In genomic region chr3:116837474-116837873, GRCh38 we compare ENCODE assay signal across 21 cellular contexts.
A peak's percentile ranks its signal among the peaks of the same experiment; 100 is the strongest.
DNase-seq lines count a peak whose midpoint lies in the region; ATAC-seq, FAIRE-seq and TF ChIP-seq lines count a peak whose summit lies in the region.
"Had no signal": no experiment of that assay in that cellular context is flagged by ENCODE, and none has a peak within 500 bp of the region (broad histone marks: within the 10 kb centered on the region; RNA-seq: fewer than 3 reads in every experiment).

No MANE protein-coding gene starts in this region.

- TF ChIP-seq CTCF in A549 (IDR thresholded peaks at IDR 0.05) (no peak), nephron (IDR thresholded peaks at IDR 0.05; ENCODE audit: unreplicated experiment in 3 of 3) (no peak)

- no peaks in the 10 kb centered on the region for H3K4me1 ChIP-seq in A549

- 5% methylated on average over 3 of the region's 3 CpGs for WGBS in A549 (ENCODE audit: missing lambda C conversion rate)

- CTCF ChIA-PET in A549 (lab: Yijun Ruan, JAX): no interaction called here

- H3K4me1 Mint-ChIP-seq in nephron (peaks cover 5% of the 10 kb centered on the region), T-helper 17 cell (no peaks in the 10 kb centered on the region)
- H3K4me1 Mint-ChIP-seq: CD4-positive, alpha-beta memory T cell had no signal

- no peak overlapping the region for H3K27ac ChIP-seq in A549
- H3K27ac ChIP-seq: GM23248 had no signal

- no peaks in the 10 kb centered on the region for H3K36me3 Mint-ChIP-seq in nephron (ENCODE audit: low read depth)
- no peaks in the 10 kb centered on the region for H3K36me3 Mint-ChIP-seq in T-helper 17 cell (ENCODE audit: low read depth)
- H3K36me3 Mint-ChIP-seq: CD4-positive, alpha-beta memory T cell had no signal

- no peaks in the 10 kb centered on the region for H3K27me3 Mint-ChIP-seq in nephron (ENCODE audit: low read depth)
- no peaks in the 10 kb centered on the region for H3K27me3 Mint-ChIP-seq in T-helper 17 cell
- H3K27me3 Mint-ChIP-seq: CD4-positive, alpha-beta memory T cell had no signal

- no peak overlapping the region for H3K4me3 Mint-ChIP-seq in nephron
- H3K4me3 Mint-ChIP-seq in T-helper 17 cell: no peak overlapping the region

- no peak for DNase-seq in A549 (ENCODE audit: low read depth in 1 of 2, low spot score in 1 of 2)
- peak; percentile 32 for DNase-seq in NCI-H2227 (lab: John Stamatoyannopoulos, UW; ENCODE audit: unreplicated experiment)
- DNase-seq in putamen (ENCODE audit: low spot score): peak; percentile 45
- DNase-seq in T-helper 17 cell: no peak
- no peak for DNase-seq in activated CD4-positive, alpha-beta T cell treated with anti-CD3 and anti-CD28 coated beads, Interleukin-2, amount 50 U/mL, for 4 hours
- DNase-seq: 8988T; C1 segment of cervical spinal cord; Calu3; CD4-positive, alpha-beta memory T cell; COR-L47; DMS53; DMS79 treated with DMSO at 0.1 percent for 48 hours; GF-D8; GM23248; H7; HCEC 1CT had no signal

- no peaks in the 10 kb centered on the region for H3K9me3 ChIP-seq in A549
- H3K9me3 ChIP-seq in T-helper 17 cell (ENCODE audit: control insufficient read depth, low read length, poor library complexity, severe bottlenecking): no peaks in the 10 kb centered on the region

- H3K27ac Mint-ChIP-seq in nephron (peak overlapping the region in 2 of 3 experiments; percentile 6 to 32), T-helper 17 cell (no peak overlapping the region)
- H3K27ac Mint-ChIP-seq: CD4-positive, alpha-beta memory T cell had no signal

- TF ChIP-seq EP300 in A549 (IDR thresholded peaks at IDR 0.05): no peak

- POLR2A ChIA-PET in A549 (lab: Yijun Ruan, JAX): no interaction called here

- no peak for TF ChIP-seq RAD21 in A549 (conservative IDR thresholded peaks at IDR 0.05 in 1 of 2, IDR thresholded peaks at IDR 0.05 in 1 of 2)

- TF ChIP-seq POLR2A in A549 (IDR thresholded peaks at IDR 0.05; ENCODE audit: low read length): no peak

- no peak for FAIRE-seq in A549 (lab: Jason Lieb, UNC)
- FAIRE-seq: GM12891, GM18507, H1 had no signal

- no peaks in the 10 kb centered on the region for H3K9me3 Mint-ChIP-seq in nephron

- H3K4me3 ChIP-seq in A549: no peak overlapping the region
- H3K4me3 ChIP-seq: GM23248 had no signal

- ATAC-seq in A549: no peak
- ATAC-seq in HG03442 (IDR thresholded peaks at IDR 0.05; ENCODE audit: unreplicated experiment): no peak
- no peak for ATAC-seq in T-helper 17 cell

- H3K4me2 ChIP-seq in A549: no peak overlapping the region

TF ChIP-seq in A549, 52 proteins besides CTCF, POLR2A, EP300 and RAD21:
- TF ChIP-seq POLR2AphosphoS2 (conservative IDR thresholded peaks at IDR 0.05; ENCODE audit: low read length): no peak
- peak; percentile 37 for TF ChIP-seq MAFK (IDR thresholded peaks at IDR 0.05; ENCODE audit: partially characterized antibody)

Comparison
In these comparisons a context has a peak if more than half of its experiments do, and no peak if none do; other contexts are left out.
1. DNase-seq: peak in NCI-H2227 (single experiment) and putamen (single experiment); none in A549 (0 of 2), T-helper 17 cell (0 of 3) and activated CD4-positive, alpha-beta T cell treated with anti-CD3 and anti-CD28 coated beads, Interleukin-2, amount 50 U/mL, for 4 hours (0 of 2).